In the genomic region with DNA sequence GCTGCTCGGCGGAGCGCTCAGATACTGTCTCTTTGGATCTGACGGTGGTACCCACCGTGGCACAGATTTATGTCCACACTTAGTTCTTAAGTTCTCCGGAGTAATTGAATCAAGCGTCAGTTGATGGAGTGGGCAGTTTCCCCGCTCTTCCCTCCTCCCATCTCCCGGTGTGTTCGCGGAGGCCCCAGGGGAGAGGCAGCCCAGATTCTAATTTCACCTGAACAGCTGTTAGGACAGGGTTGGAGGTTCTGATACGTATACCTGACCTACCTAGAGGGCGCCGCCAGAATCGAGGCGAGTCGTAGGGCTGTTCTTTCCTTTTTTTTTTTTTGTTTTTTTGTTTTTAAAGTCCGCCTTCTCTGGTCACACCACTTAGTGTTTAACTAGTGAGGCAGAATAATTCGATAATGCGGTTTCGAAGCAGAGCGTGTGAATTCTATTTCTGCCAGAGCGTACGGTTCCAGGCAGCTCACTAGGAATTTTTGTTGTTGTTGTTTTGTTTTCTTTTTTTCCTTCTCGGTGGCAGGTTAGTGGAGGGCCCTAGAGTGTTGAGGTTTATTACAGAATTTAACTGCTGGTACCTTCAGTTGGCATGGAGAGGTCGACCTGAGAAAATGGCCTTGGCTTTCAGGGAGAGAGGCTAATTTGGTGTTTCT, we compare ENCODE assay signal across 7 cellular contexts. TPM values are rescaled to one million over a fixed set of nuclear protein-coding genes. Genes with fewer than 3 reads are reported as not detected.
DNase-seq lines count a peak whose midpoint lies in the region; ATAC-seq and TF ChIP-seq lines count a peak whose summit lies in the region.

No MANE protein-coding gene starts in this region.

- peaks cover 0 to 30% of the 10 kb centered on the region in 2 donors for H3K4me1 ChIP-seq in left lung
- H3K4me1 ChIP-seq in thymus (ENCODE audit: control insufficient read depth, insufficient read depth, low read length), result no peaks in the 10 kb centered on the region

- H3K36me3 ChIP-seq in left lung (no peaks in the 10 kb centered on the region), thymus (ENCODE audit: control insufficient read depth, insufficient read depth) (no peaks in the 10 kb centered on the region), brain microvascular endothelial cell (replicated peaks) (no peaks in the 10 kb centered on the region)

- no peaks in the 10 kb centered on the region for H3K36me3 Mint-ChIP-seq in activated naive CD8-positive, alpha-beta T cell treated with anti-CD3 and anti-CD28 coated beads, Interleukin-2, amount 50 U/mL, for 24 hours (ENCODE audit: low read depth)

- H3K27me3 Mint-ChIP-seq in activated naive CD8-positive, alpha-beta T cell treated with anti-CD3 and anti-CD28 coated beads, Interleukin-2, amount 50 U/mL, for 24 hours, result peaks cover 75% of the 10 kb centered on the region

- H3K4me3 Mint-ChIP-seq in activated naive CD8-positive, alpha-beta T cell treated with anti-CD3 and anti-CD28 coated beads, Interleukin-2, amount 50 U/mL, for 24 hours, result peak overlapping the region; percentile 74

- DNase-seq in HuH-7 (ENCODE audit: low spot score) (peak; percentile 36), left lung (no peak), brain microvascular endothelial cell (no peak), T1000 (lab: John Stamatoyannopoulos, UW) (no peak)
- DNase-seq in activated naive CD8-positive, alpha-beta T cell treated with anti-CD3 and anti-CD28 coated beads, Interleukin-2, amount 50 U/mL, for 24 hours, result no peak

- H3K4me3 ChIP-seq in left lung (peak overlapping the region; percentile 42 to 71), thymus (ENCODE audit: low read length) (peak overlapping the region; percentile 26), brain microvascular endothelial cell (ENCODE audit: low read depth, low read length) (no peak overlapping the region)

- H3K4me1 Mint-ChIP-seq in activated naive CD8-positive, alpha-beta T cell treated with anti-CD3 and anti-CD28 coated beads, Interleukin-2, amount 50 U/mL, for 24 hours, result peaks cover 15% of the 10 kb centered on the region

- in situ Hi-C loops in brain microvascular endothelial cell (cut with HindIII; ENCODE audit: low pct_ligation_motif_present, low sequenced_read_pairs), result no loop called here

- peak overlapping the region; percentile 81 to 82 for H3K27ac ChIP-seq in left lung
- no peak overlapping the region for H3K27ac ChIP-seq in thymus (ENCODE audit: low read depth)
- H3K27ac ChIP-seq in brain microvascular endothelial cell, result no peak overlapping the region

- H3K27ac Mint-ChIP-seq in activated naive CD8-positive, alpha-beta T cell treated with anti-CD3 and anti-CD28 coated beads, Interleukin-2, amount 50 U/mL, for 24 hours, result no peak overlapping the region

- WGBS in thymus, result 8% methylated on average over 26 of the region's 26 CpGs

- TF ChIP-seq CTCF in left lung (IDR thresholded peaks at IDR 0.05) (no peak), brain microvascular endothelial cell (IDR thresholded peaks at IDR 0.05; ENCODE audit: low read depth, low read length, missing control alignments) (no peak)

- H3K9me3 ChIP-seq in left lung (no peaks in the 10 kb centered on the region), thymus (ENCODE audit: control insufficient read depth) (no peaks in the 10 kb centered on the region)

- peaks cover 11% of the 10 kb centered on the region for H3K9me3 Mint-ChIP-seq in activated naive CD8-positive, alpha-beta T cell treated with anti-CD3 and anti-CD28 coated beads, Interleukin-2, amount 50 U/mL, for 24 hours

- ATAC-seq in GM19025 (IDR thresholded peaks at IDR 0.05; ENCODE audit: low read depth, unreplicated experiment), result peak; percentile 11
- peak; percentile 25 for ATAC-seq in activated naive CD8-positive, alpha-beta T cell treated with anti-CD3 and anti-CD28 coated beads, Interleukin-2, amount 50 U/mL, for 24 hours
- ATAC-seq in left lung, result peak; percentile 71

- intact Hi-C loops in left lung (cut with DNase I), result no loop called here

- H3K27me3 ChIP-seq in left lung, result peaks cover 12 to 62% of the 10 kb centered on the region in 2 donors
- peaks cover 35% of the 10 kb centered on the region for H3K27me3 ChIP-seq in thymus (ENCODE audit: control insufficient read depth, insufficient read depth)
- peaks cover 58% of the 10 kb centered on the region for H3K27me3 ChIP-seq in brain microvascular endothelial cell (replicated peaks)

RNA-seq across cellular contexts. Expression of a gene that starts 22.3 kb away (rescaled TPM):
- 100 to 1,000 TPM; 187 to 196 TPM for total RNA-seq in left lung
- 21.2 TPM for polyA plus RNA-seq in thymus

RNA-seq across cellular contexts. Expression of a gene that starts 42.9 kb away (rescaled TPM):
- total RNA-seq in left lung, result 10 to 100 TPM in 1 of 2 donors, 1 to 10 TPM in 1; 9.9 to 15.8 TPM
- polyA plus RNA-seq in thymus, result 0.91 TPM

Comparison
In these comparisons a context has a peak if more than half of its experiments do, and no peak if none do; other contexts are left out.
1. ATAC-seq: peak in every context shown above with its lines; median percentile 71 in left lung; 25 in activated naive CD8-positive, alpha-beta T cell treated with anti-CD3 and anti-CD28 coated beads, Interleukin-2, amount 50 U/mL, for 24 hours; 11 in GM19025.
2. H3K27ac ChIP-seq: peak in left lung (2 of 2); none in thymus (single experiment) and brain microvascular endothelial cell (single experiment).